ENCODE assay signal across 10 cellular contexts in the genomic region with DNA sequence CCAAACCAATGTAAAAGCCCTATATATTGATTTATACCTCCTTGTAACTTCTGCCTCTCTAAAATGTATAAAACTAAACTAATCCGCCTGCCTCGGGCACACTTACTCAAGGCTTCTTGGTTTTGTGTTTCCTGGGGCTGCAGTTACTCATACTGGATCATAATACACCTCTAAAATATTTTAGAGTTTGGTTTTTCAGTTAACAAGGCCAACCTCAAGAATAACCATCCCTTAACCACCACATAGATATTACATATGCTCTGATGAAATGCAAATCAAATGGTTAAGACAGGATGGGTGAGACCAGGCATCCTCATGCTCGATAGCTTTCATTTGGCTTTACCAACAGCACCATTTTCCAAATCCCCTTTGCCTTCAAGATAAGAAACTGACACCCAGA. TPM values are rescaled to one million over a fixed set of nuclear protein-coding genes. Genes with fewer than 3 reads are reported as not detected.
A peak's percentile ranks its signal among the peaks of the same experiment; 100 is the strongest.
DNase-seq lines count a peak whose midpoint lies in the region; ATAC-seq lines count a peak whose summit lies in the region.
"Had no signal": no experiment of that assay in that cellular context is flagged by ENCODE, and none has a peak within 500 bp of the region (broad histone marks: within the 10 kb centered on the region; RNA-seq: fewer than 3 reads in every experiment).

No MANE protein-coding gene starts in this region.

- H3K4me1 Mint-ChIP-seq in T-helper 1 cell treated with Interleukin-12 subunit alpha and Interleukin-12 subunit beta and Interleukin-4 antibody, amounts not matched to agents 30 μg/mL and 1 μg/mL, for 36 hours (ENCODE audit: low read depth) = peaks cover 35% of the 10 kb centered on the region
- peaks cover 34 to 46% (median 35%) of the 10 kb centered on the region in 3 donors for H3K4me1 Mint-ChIP-seq in naive B cell

- ATAC-seq in GM18511 (IDR thresholded peaks at IDR 0.05; ENCODE audit: unreplicated experiment) (peak; percentile 59), HG02870 (IDR thresholded peaks at IDR 0.05; ENCODE audit: unreplicated experiment) (peak; percentile 46), naive B cell (ENCODE audit: low read depth in 2 of 2) (peak; percentile 50 to 52), GM21717 (IDR thresholded peaks at IDR 0.05; ENCODE audit: unreplicated experiment) (no peak)
- ATAC-seq: heart left ventricle had no signal

- H3K27me3 Mint-ChIP-seq in T-helper 1 cell treated with Interleukin-12 subunit alpha and Interleukin-12 subunit beta and Interleukin-4 antibody, amounts not matched to agents 30 μg/mL and 1 μg/mL, for 36 hours (ENCODE audit: low read depth) = no peaks in the 10 kb centered on the region
- no peaks in the 10 kb centered on the region for H3K27me3 Mint-ChIP-seq in naive B cell

- peaks cover 2% of the 10 kb centered on the region for H3K9me3 Mint-ChIP-seq in T-helper 1 cell treated with Interleukin-12 subunit alpha and Interleukin-12 subunit beta and Interleukin-4 antibody, amounts not matched to agents 30 μg/mL and 1 μg/mL, for 36 hours
- H3K9me3 Mint-ChIP-seq in naive B cell = peaks cover 0 to under 1% (median under 1%) of the 10 kb centered on the region in 7 donors

- H3K27ac Mint-ChIP-seq in T-helper 1 cell treated with Interleukin-12 subunit alpha and Interleukin-12 subunit beta and Interleukin-4 antibody, amounts not matched to agents 30 μg/mL and 1 μg/mL, for 36 hours = peak overlapping the region; percentile 91
- peak overlapping the region in 5 of 6 donors; percentile 21 to 74 (median 35) for H3K27ac Mint-ChIP-seq in naive B cell

- H3K36me3 Mint-ChIP-seq in T-helper 1 cell treated with Interleukin-12 subunit alpha and Interleukin-12 subunit beta and Interleukin-4 antibody, amounts not matched to agents 30 μg/mL and 1 μg/mL, for 36 hours (ENCODE audit: low read depth) = peaks cover 58% of the 10 kb centered on the region
- peaks cover 41 to 48% of the 10 kb centered on the region in 2 donors for H3K36me3 Mint-ChIP-seq in naive B cell

- no peak for DNase-seq in naive B cell
- no peak for DNase-seq in mucosa of gallbladder (ENCODE audit: low spot score)
- no peak for DNase-seq in kidney tubule cell (ENCODE audit: low spot score)
- no peak for DNase-seq in stimulated activated CD4-positive, alpha-beta T cell treated with anti-CD3 and anti-CD28 coated beads, Interleukin-2, amount 100 ng/mL, for 48 hours
- DNase-seq: heart left ventricle, NCI-H82 had no signal

- peak overlapping the region; percentile 28 for H3K4me3 Mint-ChIP-seq in T-helper 1 cell treated with Interleukin-12 subunit alpha and Interleukin-12 subunit beta and Interleukin-4 antibody, amounts not matched to agents 30 μg/mL and 1 μg/mL, for 36 hours
- H3K4me3 Mint-ChIP-seq in naive B cell = peak overlapping the region in 6 of 8 donors; percentile 17 to 68 (median 40)

RNA-seq across cellular contexts. Expression of gene UXS1, which starts 46.4 kb away (rescaled TPM):
- 10 to 100 TPM; 26.8 to 61.0 (median 51.1) TPM for polyA plus RNA-seq in naive B cell (ENCODE audit: low read depth in 6 of 6)
- 45.8 TPM for total RNA-seq in mucosa of gallbladder
